In genomic region chr14:97781961-97782360, GRCh38 we compare ENCODE assay signal across 19 cellular contexts.
DNase-seq lines count a peak whose midpoint lies in the region; ATAC-seq and TF ChIP-seq lines count a peak whose summit lies in the region.
"Had no signal": no experiment of that assay in that cellular context is flagged by ENCODE, and none has a peak within 500 bp of the region (broad histone marks: within the 10 kb centered on the region; RNA-seq: fewer than 3 reads in every experiment).

No MANE protein-coding gene starts in this region.

- peak overlapping the region; percentile 44 for H3K27ac Mint-ChIP-seq in neural crest cell (ENCODE audit: unreplicated experiment)
- H3K27ac Mint-ChIP-seq: B cell; CD4-positive, alpha-beta T cell; CD8-positive, alpha-beta T cell had no signal

- DNase-seq in DND-41: no peak
- no peak for DNase-seq in neural crest cell (ENCODE audit: low read depth, low spot score)
- peak; percentile 78 to 83 for DNase-seq in trophoblast cell
- no peak for DNase-seq in hippocampal formation (lab: John Stamatoyannopoulos, UW)
- DNase-seq in stimulated activated CD4-positive, alpha-beta T cell treated with anti-CD3 and anti-CD28 coated beads, Interleukin-2, amount 100 ng/mL, for 48 hours: no peak
- DNase-seq: AML-193; Caco-2; Calu3; CD4-positive, alpha-beta T cell; CD8-positive, alpha-beta T cell; DMS79 treated with DMSO at 0.1 percent for 48 hours; EL; GDM1 had no signal

- TF ChIP-seq CTCF in DND-41 (IDR thresholded peaks at IDR 0.05; ENCODE audit: borderline replicate concordance, extremely low read depth, low read length, poor library complexity, severe bottlenecking) (no peak), neural crest cell (conservative IDR thresholded peaks at IDR 0.05) (no peak)

- H4K8ac ChIP-seq in trophoblast cell (ENCODE audit: low read depth, low read length): no peak overlapping the region

- no peak for ATAC-seq in DND-41 (ENCODE audit: insufficient read depth, low read depth)
- ATAC-seq: A549; CD8-positive, alpha-beta T cell; GM12878 had no signal

- no peaks in the 10 kb centered on the region for H3K9me3 ChIP-seq in DND-41 (ENCODE audit: insufficient read depth, low read length, severe bottlenecking)
- H3K9me3 ChIP-seq in trophoblast cell (ENCODE audit: insufficient read depth, low read depth, low read length): peaks cover 2% of the 10 kb centered on the region
- H3K9me3 ChIP-seq: A549; BLaER1 treated with 17β-estradiol and CSF1 and Interleukin-3, amounts not matched to agents 10 nM and 100 nM; Caco-2 had no signal

- H3K4me2 ChIP-seq in DND-41 (ENCODE audit: insufficient read depth, low read length): no peak overlapping the region
- H3K4me2 ChIP-seq in trophoblast cell (ENCODE audit: low read length): no peak overlapping the region
- H3K4me2 ChIP-seq: A549; BLaER1 treated with 17β-estradiol and CSF1 and Interleukin-3, amounts not matched to agents 10 nM and 100 nM had no signal

- H3K4me3 ChIP-seq in DND-41 (ENCODE audit: low read depth in 1 of 2, low read length in 2 of 2) (no peak overlapping the region), trophoblast cell (ENCODE audit: low read depth, low read length) (no peak overlapping the region)
- H3K4me3 ChIP-seq: A549; BLaER1 treated with 17β-estradiol and CSF1 and Interleukin-3, amounts not matched to agents 10 nM and 100 nM; GM12878 had no signal

- no peak overlapping the region for H3K23ac ChIP-seq in trophoblast cell (ENCODE audit: low read length)

- H3K4me1 Mint-ChIP-seq in neural crest cell: peaks cover 5% of the 10 kb centered on the region
- H3K4me1 Mint-ChIP-seq: B cell had no signal

- no peak overlapping the region for H3K14ac ChIP-seq in trophoblast cell (ENCODE audit: low read length)

- no peak overlapping the region for H3K4me3 Mint-ChIP-seq in neural crest cell
- H3K4me3 Mint-ChIP-seq: B cell; CD4-positive, alpha-beta T cell; CD8-positive, alpha-beta T cell had no signal

- peaks cover 2% of the 10 kb centered on the region for H3K36me3 Mint-ChIP-seq in neural crest cell (ENCODE audit: low read depth)
- H3K36me3 Mint-ChIP-seq: CD8-positive, alpha-beta T cell had no signal

- no peaks in the 10 kb centered on the region for H3K79me2 ChIP-seq in DND-41 (ENCODE audit: insufficient read depth, low read length)
- H3K79me2 ChIP-seq in trophoblast cell (ENCODE audit: control insufficient read depth, insufficient read depth, low read length, poor library complexity): no peaks in the 10 kb centered on the region

- H4K91ac ChIP-seq in trophoblast cell (ENCODE audit: low read depth, low read length): no peak overlapping the region

- no CpG with 5 or more reads among the region's 5 CpGs for WGBS in trophoblast cell (ENCODE audit: extremely low coverage, insufficient coverage, insufficient read length)

- no peaks in the 10 kb centered on the region for H4K20me1 ChIP-seq in DND-41 (ENCODE audit: insufficient read depth, low read length)
- H4K20me1 ChIP-seq: BLaER1 treated with 17β-estradiol and CSF1 and Interleukin-3, amounts not matched to agents 10 nM and 100 nM had no signal

- H3K27ac ChIP-seq in DND-41 (ENCODE audit: low read length) (peak overlapping the region; percentile 17; the same call in 1 of the 2 replicates), trophoblast cell (ENCODE audit: low read depth, low read length) (no peak overlapping the region)
- H3K27ac ChIP-seq: 22Rv1; A549; BLaER1 treated with 17β-estradiol and CSF1 and Interleukin-3, amounts not matched to agents 10 nM and 100 nM; C4-2B had no signal

- H3K18ac ChIP-seq in trophoblast cell (ENCODE audit: low read length): peak overlapping the region; percentile 34

- H2AFZ ChIP-seq in DND-41 (ENCODE audit: low read depth, low read length) (no peak overlapping the region), trophoblast cell (ENCODE audit: insufficient read depth, low read length, poor library complexity) (no peak overlapping the region)

- no peak overlapping the region for H3K4ac ChIP-seq in trophoblast cell (ENCODE audit: low read depth, low read length)

- no peak overlapping the region for H4K12ac ChIP-seq in trophoblast cell (ENCODE audit: low read depth, low read length)

- H2BK5ac ChIP-seq in trophoblast cell (ENCODE audit: low read depth, low read length, poor library complexity): no peak overlapping the region

- H3K9me3 Mint-ChIP-seq in neural crest cell: peaks cover 9% of the 10 kb centered on the region
- H3K9me3 Mint-ChIP-seq: CD4-positive, alpha-beta T cell; CD8-positive, alpha-beta T cell had no signal

- peaks cover 59% of the 10 kb centered on the region for H3K4me1 ChIP-seq in DND-41 (ENCODE audit: insufficient read depth, low read length)
- peaks cover 11 to 12% of the 10 kb centered on the region in 2 experiments for H3K4me1 ChIP-seq in trophoblast cell (ENCODE audit: control insufficient read depth in 1 of 2, insufficient read depth in 2 of 2, low read length in 2 of 2)
- H3K4me1 ChIP-seq: A549, Caco-2 had no signal

- no peaks in the 10 kb centered on the region for H3K27me3 Mint-ChIP-seq in neural crest cell (ENCODE audit: low read depth)
- H3K27me3 Mint-ChIP-seq: B cell; CD4-positive, alpha-beta T cell had no signal

- no peaks in the 10 kb centered on the region for H3K27me3 ChIP-seq in DND-41 (ENCODE audit: insufficient read depth, low read length, poor library complexity)
- no peaks in the 10 kb centered on the region for H3K27me3 ChIP-seq in trophoblast cell (ENCODE audit: insufficient read depth, low read length)
- H3K27me3 ChIP-seq: BLaER1 treated with 17β-estradiol and CSF1 and Interleukin-3, amounts not matched to agents 10 nM and 100 nM had no signal

- no peak overlapping the region for H2AK5ac ChIP-seq in trophoblast cell (ENCODE audit: low read length)

- peaks cover 7% of the 10 kb centered on the region for H3K79me1 ChIP-seq in trophoblast cell (ENCODE audit: low read length)

- H2BK120ac ChIP-seq in trophoblast cell (ENCODE audit: insufficient read depth, low read length, poor library complexity): no peak overlapping the region

- H3K36me3 ChIP-seq in DND-41 (ENCODE audit: insufficient read depth, low read length) (no peaks in the 10 kb centered on the region), trophoblast cell (ENCODE audit: control insufficient read depth in 1 of 2, insufficient read depth in 2 of 2, low read length in 2 of 2) (no peaks in the 10 kb centered on the region)
- H3K36me3 ChIP-seq: BLaER1 treated with 17β-estradiol and CSF1 and Interleukin-3, amounts not matched to agents 10 nM and 100 nM had no signal

- H3K9ac ChIP-seq in DND-41 (ENCODE audit: low read depth, low read length): no peak overlapping the region
- no peak overlapping the region for H3K9ac ChIP-seq in trophoblast cell (ENCODE audit: low read length)
- H3K9ac ChIP-seq: BLaER1 treated with 17β-estradiol and CSF1 and Interleukin-3, amounts not matched to agents 10 nM and 100 nM had no signal

- H2BK12ac ChIP-seq in trophoblast cell (ENCODE audit: low read length): no peak overlapping the region

Comparison
In these comparisons a context has a peak if more than half of its experiments do, and no peak if none do; other contexts are left out.
1. DNase-seq: peak in trophoblast cell (2 of 2); none in DND-41 (single experiment), neural crest cell (single experiment), hippocampal formation (0 of 2) and stimulated activated CD4-positive, alpha-beta T cell treated with anti-CD3 and anti-CD28 coated beads, Interleukin-2, amount 100 ng/mL, for 48 hours (0 of 2).